Comparison of ENCODE assay signal across 13 cellular contexts in the genomic region with DNA sequence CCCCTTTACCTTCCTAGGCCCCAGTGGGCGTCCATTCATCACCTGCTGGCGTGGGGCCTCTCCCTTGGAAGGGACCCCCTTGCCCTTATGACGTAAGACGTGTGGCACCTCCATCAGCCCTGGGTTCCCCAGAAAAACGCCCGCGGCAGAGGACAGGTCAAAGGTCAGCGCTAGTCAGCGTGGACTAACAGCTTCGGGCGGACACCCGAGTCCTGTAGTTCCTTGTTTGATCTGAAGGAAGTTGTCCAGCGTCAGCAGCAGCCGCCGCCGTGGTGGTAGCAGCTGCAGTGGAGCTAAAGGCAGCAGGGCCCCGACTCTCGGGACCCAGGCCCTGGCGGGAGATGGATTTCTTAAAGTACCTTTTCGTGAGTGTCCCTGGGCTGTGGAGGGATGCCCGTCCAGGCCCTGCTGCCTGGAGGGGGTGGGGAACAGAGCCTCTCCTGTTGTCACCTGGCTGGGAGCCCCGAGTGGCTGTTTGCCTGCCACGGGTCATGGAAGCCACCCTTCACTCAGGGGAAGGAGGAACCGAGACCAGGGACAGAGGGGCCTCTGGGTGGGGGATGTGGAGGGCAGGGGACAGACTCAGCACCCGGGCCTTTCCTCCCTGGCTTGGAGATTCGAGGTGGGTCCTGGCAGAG.
DNase-seq lines count a peak whose midpoint lies in the region; ATAC-seq and TF ChIP-seq lines count a peak whose summit lies in the region.
"Had no signal": no experiment of that assay in that cellular context is flagged by ENCODE, and none has a peak within 500 bp of the region (broad histone marks: within the 10 kb centered on the region; RNA-seq: fewer than 3 reads in every experiment).

No MANE protein-coding gene starts in this region.

- ATAC-seq in Panc1, result peak; percentile 30; the same call in 1 of the 2 replicates
- no peak for ATAC-seq in HG02623 (IDR thresholded peaks at IDR 0.05; ENCODE audit: unreplicated experiment)
- ATAC-seq: T-helper 17 cell had no signal

- no peak for TF ChIP-seq CTCF in Panc1 (IDR thresholded peaks at IDR 0.05)
- no peak for TF ChIP-seq CTCF in suprapubic skin (IDR thresholded peaks at IDR 0.05)

- 57% methylated on average over 10 of the region's 26 CpGs for WGBS in suprapubic skin

- H3K27ac ChIP-seq in Panc1 (ENCODE audit: low read length) (no peak overlapping the region), duodenal mucosa (ENCODE audit: low read depth, low read length) (peak overlapping the region; percentile 18), suprapubic skin (peak overlapping the region; percentile 42)

- in situ Hi-C loops in Panc1 (cut with HindIII; ENCODE audit: low pct_unique_long_range_greater_than_20kb, low sequenced_read_pairs), result no loop called here

- no TSS peak for BruUV-seq in Panc1 (replicated peaks; lab: Mats Ljungman, UMichigan)

- H3K9me3 ChIP-seq in Panc1 (ENCODE audit: control insufficient read depth, insufficient read depth, low read depth, low read length) (no peaks in the 10 kb centered on the region), duodenal mucosa (ENCODE audit: control insufficient read depth in 1 of 2, low read length in 2 of 2) (no peaks in the 10 kb centered on the region), suprapubic skin (no peaks in the 10 kb centered on the region)
- H3K9me3 ChIP-seq: adrenal gland had no signal

- H3K36me3 ChIP-seq in Panc1 (ENCODE audit: control insufficient read depth, insufficient read depth, low read length) (no peaks in the 10 kb centered on the region), duodenal mucosa (ENCODE audit: control insufficient read depth in 1 of 2, insufficient read depth in 2 of 2, low read length in 2 of 2) (no peaks in the 10 kb centered on the region), suprapubic skin (no peaks in the 10 kb centered on the region)
- H3K36me3 ChIP-seq: adrenal gland had no signal

- H3K4me3 ChIP-seq in Panc1 (ENCODE audit: low read depth in 2 of 2, low read length in 2 of 2), result no peak overlapping the region
- H3K4me3 ChIP-seq in duodenal mucosa (ENCODE audit: low read depth in 1 of 2, low read length in 2 of 2), result no peak overlapping the region
- peak overlapping the region; percentile 1 for H3K4me3 ChIP-seq in suprapubic skin
- H3K4me3 ChIP-seq: adrenal gland had no signal

- no peak for TF ChIP-seq EP300 in suprapubic skin (IDR thresholded peaks at IDR 0.05)

- H3K9ac ChIP-seq in duodenal mucosa (ENCODE audit: low read depth in 1 of 2, low read length in 2 of 2), result peak overlapping the region in 1 of 2 donors; percentile 25

- no peak for DNase-seq in Panc1 (ENCODE audit: low read depth, low spot score)
- DNase-seq in mucosa of gallbladder (ENCODE audit: low spot score), result peak; percentile 30
- DNase-seq in suprapubic skin (ENCODE audit: low spot score in 2 of 2), result no peak
- DNase-seq in GM19240 (ENCODE audit: insufficient read length, low spot score), result no peak
- no peak for DNase-seq in midbrain (lab: John Stamatoyannopoulos, UW)
- DNase-seq in NCI-H69 (lab: John Stamatoyannopoulos, UW), result no peak
- DNase-seq: activated T-cell treated with anti-CD3 and anti-CD28 coated beads, Interleukin-2, amount 50 U/mL, for 24 hours; CD4-positive, alpha-beta T cell; stimulated activated CD4-positive, alpha-beta T cell treated with anti-CD3 and anti-CD28 coated beads, Interleukin-2, amount 100 ng/mL, for 24 hours; T-helper 17 cell had no signal

- no peaks in the 10 kb centered on the region for H3K27me3 ChIP-seq in Panc1 (ENCODE audit: control insufficient read depth, insufficient read depth, low read length)
- H3K27me3 ChIP-seq in duodenal mucosa (ENCODE audit: control insufficient read depth in 1 of 2, insufficient read depth in 2 of 2, low read length in 2 of 2), result no peaks in the 10 kb centered on the region
- H3K27me3 ChIP-seq in suprapubic skin, result no peaks in the 10 kb centered on the region
- H3K27me3 ChIP-seq: adrenal gland had no signal

- intact Hi-C loops in Panc1 (cut with micrococcal nuclease; ENCODE audit: unreplicated experiment), result loop anchor here (10.0 kb wide), 1 partner anchor 95 kb away; no protein-coding TSS in a partner anchor

- POLR2A ChIA-PET in Panc1 (lab: Charles Lee), result no interaction called here

- CTCF ChIA-PET in Panc1 (lab: Charles Lee), result no interaction called here

- no peaks in the 10 kb centered on the region for H3K4me1 ChIP-seq in Panc1 (ENCODE audit: control insufficient read depth, insufficient read depth, low read length)
- H3K4me1 ChIP-seq in duodenal mucosa (ENCODE audit: control insufficient read depth in 1 of 2, insufficient read depth in 2 of 2, low read length in 2 of 2), result peaks cover 0 to 5% of the 10 kb centered on the region in 2 donors
- peaks cover 12% of the 10 kb centered on the region for H3K4me1 ChIP-seq in suprapubic skin
- H3K4me1 ChIP-seq: adrenal gland had no signal

- TF ChIP-seq POLR2A in suprapubic skin (IDR thresholded peaks at IDR 0.05), result no peak
